Comparison of ENCODE assay signal across 25 cellular contexts in genomic region chr2:117631141-117631540, GRCh38.
"Had no signal": no experiment of that assay in that cellular context is flagged by ENCODE, and none has a peak within 500 bp of the region (broad histone marks: within the 10 kb centered on the region; RNA-seq: fewer than 3 reads in every experiment).

No MANE protein-coding gene starts in this region.

- H3K4me1 ChIP-seq: esophagus squamous epithelium, prostate gland, right atrium auricular region, testis, tibial artery had no signal

- H3K4me3 Mint-ChIP-seq: effector memory CD8-positive, alpha-beta T cell; memory B cell; mesothelial cell of epicardium; naive B cell; natural killer cell treated with Interleukin-12 subunit alpha and Interleukin-12 subunit beta and Interleukin-15 and Interleukin-18, amount 100 ng/mL, for 72 hours; stimulated activated effector memory CD8-positive, alpha-beta T cell treated with anti-CD3 and anti-CD28 coated beads, Interleukin-12 subunit alpha, Interleukin-12 subunit beta, amount 100 ng/mL, for 72 hours; type B pancreatic cell had no signal

- H3K9me3 Mint-ChIP-seq: memory B cell; mesothelial cell of epicardium; stimulated activated effector memory CD8-positive, alpha-beta T cell treated with anti-CD3 and anti-CD28 coated beads, Interleukin-12 subunit alpha, Interleukin-12 subunit beta, amount 100 ng/mL, for 72 hours; type B pancreatic cell had no signal

- H3K4me3 ChIP-seq: esophagus squamous epithelium, lung, mucosa of descending colon, prostate gland, right atrium auricular region, smooth muscle cell, testis, tibial artery had no signal

- H3K27ac ChIP-seq: esophagus squamous epithelium, prostate gland, right atrium auricular region, testis, tibial artery had no signal

- ATAC-seq: effector memory CD8-positive, alpha-beta T cell; left lobe of liver; mucosa of descending colon; natural killer cell treated with Interleukin-12 subunit alpha and Interleukin-12 subunit beta and Interleukin-15 and Interleukin-18, amount 100 ng/mL, for 72 hours; sciatic nerve; stimulated activated effector memory CD8-positive, alpha-beta T cell treated with anti-CD3 and anti-CD28 coated beads, Interleukin-12 subunit alpha, Interleukin-12 subunit beta, amount 100 ng/mL, for 72 hours; stimulated activated naive CD8-positive, alpha-beta T cell treated with anti-CD3 and anti-CD28 coated beads, Interleukin-15, Interleukin-2, amounts not matched to agents 100 U/mL and 50 U/mL, for 24 hours had no signal

- H3K4me2 ChIP-seq: smooth muscle cell had no signal

- H3K27me3 ChIP-seq: esophagus squamous epithelium, right atrium auricular region, testis, tibial artery had no signal

- H3K36me3 ChIP-seq: esophagus squamous epithelium, prostate gland, right atrium auricular region, tibial artery had no signal

- H3K36me3 Mint-ChIP-seq: memory B cell; mesothelial cell of epicardium; naive B cell; natural killer cell treated with Interleukin-12 subunit alpha and Interleukin-12 subunit beta and Interleukin-15 and Interleukin-18, amount 100 ng/mL, for 72 hours; stimulated activated effector memory CD8-positive, alpha-beta T cell treated with anti-CD3 and anti-CD28 coated beads, Interleukin-12 subunit alpha, Interleukin-12 subunit beta, amount 100 ng/mL, for 72 hours; type B pancreatic cell had no signal

- H3K4me1 Mint-ChIP-seq: memory B cell; mesothelial cell of epicardium; naive B cell; stimulated activated effector memory CD8-positive, alpha-beta T cell treated with anti-CD3 and anti-CD28 coated beads, Interleukin-12 subunit alpha, Interleukin-12 subunit beta, amount 100 ng/mL, for 72 hours had no signal

- H3K27me3 Mint-ChIP-seq: effector memory CD8-positive, alpha-beta T cell; memory B cell; naive B cell; natural killer cell treated with Interleukin-12 subunit alpha and Interleukin-12 subunit beta and Interleukin-15 and Interleukin-18, amount 100 ng/mL, for 72 hours had no signal

- H3K27ac Mint-ChIP-seq: effector memory CD8-positive, alpha-beta T cell; memory B cell; mesothelial cell of epicardium; naive B cell; natural killer cell treated with Interleukin-12 subunit alpha and Interleukin-12 subunit beta and Interleukin-15 and Interleukin-18, amount 100 ng/mL, for 72 hours; stimulated activated effector memory CD8-positive, alpha-beta T cell treated with anti-CD3 and anti-CD28 coated beads, Interleukin-12 subunit alpha, Interleukin-12 subunit beta, amount 100 ng/mL, for 72 hours; type B pancreatic cell had no signal

- H3K9me3 ChIP-seq: esophagus squamous epithelium, mucosa of descending colon, prostate gland, right atrium auricular region, testis, tibial artery had no signal

- DNase-seq: cortex of kidney; effector memory CD8-positive, alpha-beta T cell; erythroblast; esophagus squamous epithelium; mucosa of descending colon; naive B cell; nucleus accumbens; stimulated activated CD4-positive, alpha-beta T cell treated with anti-CD3 and anti-CD28 coated beads, Interleukin-12 subunit alpha, Interleukin-12 subunit beta, amount 100 ng/mL, for 4 hours; stimulated activated CD4-positive, alpha-beta T cell treated with anti-CD3 and anti-CD28 coated beads, Interleukin-1b, Interleukin-23, amount 100 ng/mL, for 48 hours; stimulated activated CD4-positive, alpha-beta T cell treated with anti-CD3 and anti-CD28 coated beads, Interleukin-4, amount 100 ng/mL, for 1 hour; stimulated activated naive CD8-positive, alpha-beta T cell treated with anti-CD3 and anti-CD28 coated beads, Interleukin-15, Interleukin-2, amounts not matched to agents 100 U/mL and 50 U/mL, for 24 hours; substantia nigra; testis; tibial artery had no signal
